In the genomic region with DNA sequence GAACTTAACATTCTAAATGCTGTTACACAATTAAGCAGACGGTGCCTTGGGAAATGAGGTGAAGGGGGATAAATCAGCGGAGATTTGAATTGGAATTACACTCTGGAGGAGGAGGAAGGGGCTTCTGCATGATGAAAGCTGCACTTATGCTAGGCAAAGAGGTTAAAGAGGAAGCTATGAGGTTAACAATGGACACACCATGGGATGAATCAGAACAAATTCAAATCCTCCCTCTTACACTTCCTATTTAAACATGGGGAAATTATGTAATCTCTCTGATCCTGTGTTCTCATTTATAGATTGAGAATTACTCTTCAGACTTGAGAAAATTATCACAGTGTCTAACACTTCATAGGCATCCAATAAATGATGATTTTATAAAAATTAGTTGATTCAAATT, we compare ENCODE assay signal across 1 cellular context.
TF ChIP-seq lines count a peak whose summit lies in the region.

No MANE protein-coding gene starts in this region.

TF ChIP-seq in HepG2, 621 proteins besides CTCF, POLR2A, EP300 and RAD21 (continued from another document):
- TF ChIP-seq CSRNP1 (CRISPR knock-in tag; IDR thresholded peaks at IDR 0.05) (no peak), CEBPG (CRISPR knock-in tag; IDR thresholded peaks at IDR 0.05) (no peak), HOMEZ (CRISPR knock-in tag; IDR thresholded peaks at IDR 0.05; ENCODE audit: low read depth) (no peak)
